ENCODE assay signal across 8 cellular contexts in genomic region chr1:18922319-18922726, GRCh38. TPM values are rescaled to one million over a fixed set of nuclear protein-coding genes. Genes with fewer than 3 reads are reported as not detected.
A peak's percentile ranks its signal among the peaks of the same experiment; 100 is the strongest.
DNase-seq lines count a peak whose midpoint lies in the region; ATAC-seq and TF ChIP-seq lines count a peak whose summit lies in the region.

No MANE protein-coding gene starts in this region.

- H3K4me1 ChIP-seq in HEK293 (ENCODE audit: control insufficient read depth, insufficient read depth, low read length) (peaks cover 9% of the 10 kb centered on the region), right atrium auricular region (peaks cover 0 to 54% of the 10 kb centered on the region in 2 donors), skeletal muscle satellite cell (ENCODE audit: control insufficient read depth, insufficient read depth, low read length) (peaks cover 48% of the 10 kb centered on the region)

- H3K4me2 ChIP-seq in skeletal muscle satellite cell (ENCODE audit: low read length): peak overlapping the region; percentile 78

- H3K9me3 ChIP-seq in HEK293 (ENCODE audit: control insufficient read depth, insufficient read depth, low read depth, low read length) (no peaks in the 10 kb centered on the region), right atrium auricular region (no peaks in the 10 kb centered on the region), skeletal muscle satellite cell (replicated peaks; ENCODE audit: low read length) (no peaks in the 10 kb centered on the region)

- H3K36me3 ChIP-seq in HEK293 (ENCODE audit: control insufficient read depth in 2 of 2, insufficient read depth in 1 of 2, low read length in 2 of 2) (peaks cover 0 to 26% of the 10 kb centered on the region in 2 experiments; a peak in 1 of 3 replicates), right atrium auricular region (peaks cover 15% of the 10 kb centered on the region), skeletal muscle satellite cell (ENCODE audit: insufficient read depth, low read length) (no peaks in the 10 kb centered on the region)

- H3K27me3 ChIP-seq in right atrium auricular region: no peaks in the 10 kb centered on the region
- no peaks in the 10 kb centered on the region for H3K27me3 ChIP-seq in skeletal muscle satellite cell (ENCODE audit: control insufficient read depth, insufficient read depth, low read length)

- DNase-seq in anterior cingulate cortex (lab: John Stamatoyannopoulos, UW) (peak in 50 of 58 donors; percentile 30 to 88 (median 59)), right atrium auricular region (ENCODE audit: low spot score) (peak; percentile 95), iPS-NIHi7 (ENCODE audit: extremely low spot score) (no peak)
- no peak for DNase-seq in stimulated activated naive CD4-positive, alpha-beta T cell (lab: John Stamatoyannopoulos, UW)

- H3K27ac ChIP-seq in HEK293 (ENCODE audit: extremely low read depth, low read depth, low read length) (peak overlapping the region; percentile 45), right atrium auricular region (peak overlapping the region; percentile 88)

- no peak for TF ChIP-seq CTCF in HEK293 (tag by site-specific recombination; IDR thresholded peaks at IDR 0.05)
- no peak for TF ChIP-seq CTCF in right atrium auricular region (IDR thresholded peaks at IDR 0.05)

- CTCF ChIA-PET in HEK293 (lab: Yijun Ruan, JAX): interaction anchor here (0.6 to 7.0 kb wide), 9 partner anchors 10 to 326 kb away, joined by 3 to 68 read pairs (median 3); no protein-coding TSS in a partner anchor

- H3K4me3 ChIP-seq in HEK293 (ENCODE audit: low read depth, low read length) (no peak overlapping the region), right atrium auricular region (no peak overlapping the region), skeletal muscle satellite cell (ENCODE audit: low read length) (peak overlapping the region; percentile 40)

- ATAC-seq in HG03025 (IDR thresholded peaks at IDR 0.05; ENCODE audit: low FRiP score, unreplicated experiment): no peak
- ATAC-seq in HG03095 (IDR thresholded peaks at IDR 0.05; ENCODE audit: unreplicated experiment): no peak

- POLR2A ChIA-PET in HEK293 (lab: Yijun Ruan, JAX): interaction anchor here (0.5 to 1.5 kb wide), 5 partner anchors 20 to 644 kb away, joined by 3 to 6 read pairs (median 4); partner anchors contain the start of genes ALDH4A1 and IFFO2

- H3K9ac ChIP-seq in skeletal muscle satellite cell (ENCODE audit: low read depth, low read length): peak overlapping the region; percentile 58

TF ChIP-seq in HEK293, 187 proteins besides CTCF, POLR2A, EP300 and RAD21 (continues in another document):
- TF ChIP-seq ZNF473 (tag by site-specific recombination; IDR thresholded peaks at IDR 0.05) (no peak), ZNF843 (tag by site-specific recombination; IDR thresholded peaks at IDR 0.05) (no peak), ZNF791 (tag by site-specific recombination; IDR thresholded peaks at IDR 0.05) (no peak), ZNF138 (tag by site-specific recombination; IDR thresholded peaks at IDR 0.05; ENCODE audit: borderline replicate concordance) (no peak), TRIM28 (IDR thresholded peaks at IDR 0.05; ENCODE audit: borderline replicate concordance, low read length) (peak; percentile 83; the same call in 1 of the 2 replicates), REST (tag by site-specific recombination; IDR thresholded peaks at IDR 0.05) (no peak), ZNF677 (tag by site-specific recombination; IDR thresholded peaks at IDR 0.05) (no peak), KLF7 (tag by site-specific recombination; IDR thresholded peaks at IDR 0.05; ENCODE audit: borderline replicate concordance) (no peak), ZNF302 (tag by site-specific recombination; IDR thresholded peaks at IDR 0.05; ENCODE audit: low read depth) (no peak), ZNF48 (tag by site-specific recombination; IDR thresholded peaks at IDR 0.05) (no peak), ZNF223 (tag by site-specific recombination; IDR thresholded peaks at IDR 0.05) (no peak), INSM2 (tag by site-specific recombination; IDR thresholded peaks at IDR 0.05) (no peak), ZFP3 (tag by site-specific recombination; IDR thresholded peaks at IDR 0.05; ENCODE audit: low read depth) (no peak), ZNF76 (tag by site-specific recombination; IDR thresholded peaks at IDR 0.05; ENCODE audit: borderline replicate concordance, low read depth) (no peak), ZNF112 (tag by site-specific recombination; IDR thresholded peaks at IDR 0.05) (no peak), PBX3 (CRISPR knock-in tag; IDR thresholded peaks at IDR 0.05) (no peak), KLF1 (tag by site-specific recombination; IDR thresholded peaks at IDR 0.05) (peak; percentile 43; the same call in 1 of the 2 replicates), ZNF660 (tag by site-specific recombination; IDR thresholded peaks at IDR 0.05) (peak; percentile 57; the same call in 1 of the 2 replicates), PRDM4 (tag by site-specific recombination; IDR thresholded peaks at IDR 0.05) (no peak), GLIS2 (tag by site-specific recombination; IDR thresholded peaks at IDR 0.05) (no peak), REPIN1 (tag by site-specific recombination; IDR thresholded peaks at IDR 0.05; ENCODE audit: low read depth) (no peak), ZNF654 (tag by site-specific recombination; IDR thresholded peaks at IDR 0.05; ENCODE audit: low read depth) (no peak)

RNA-seq across cellular contexts. Expression of gene ALDH4A1, which starts 20.0 kb away (rescaled TPM):
- 10 to 100 TPM; 22.6 to 27.3 TPM for total RNA-seq in right atrium auricular region
- total RNA-seq in skeletal muscle satellite cell (2012; rRNA removed): 7.0 and 8.1 TPM in 2 replicates

RNA-seq across cellular contexts. Expression of gene IFFO2, which starts 34.2 kb away (rescaled TPM):
- total RNA-seq in right atrium auricular region: 10 to 100 TPM in 1 of 2 donors, 1 to 10 TPM in 1; 2.3 to 14.0 TPM
- 6.3 and 9.0 TPM in 2 replicates for total RNA-seq in skeletal muscle satellite cell (2012; rRNA removed)

Comparison
In these comparisons a context has a peak if more than half of its experiments do, and no peak if none do; other contexts are left out.
1. DNase-seq: peak in anterior cingulate cortex (50 of 58) and right atrium auricular region (single experiment); none in iPS-NIHi7 (single experiment) and stimulated activated naive CD4-positive, alpha-beta T cell (0 of 6).